In the genomic region with DNA sequence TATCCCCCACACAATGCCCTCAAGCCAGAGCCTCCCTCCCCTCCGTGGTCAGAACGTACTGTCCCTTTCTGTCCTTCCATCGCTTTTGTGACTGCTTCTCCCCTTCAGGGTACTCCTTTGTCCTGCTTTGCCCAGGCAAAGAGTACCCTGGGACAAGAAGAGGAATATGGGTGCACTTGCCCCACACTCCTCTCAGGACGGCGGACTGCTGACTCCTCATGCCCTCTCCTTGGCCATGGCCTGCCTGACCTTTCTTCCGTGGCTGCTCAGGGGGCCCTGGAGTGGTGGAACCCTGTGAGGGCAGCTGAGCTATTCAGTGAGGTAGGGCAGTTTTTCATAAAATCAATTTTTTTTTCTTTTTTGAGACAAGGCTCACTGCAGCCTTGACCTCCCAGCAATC, we compare ENCODE assay signal across 10 cellular contexts. TPM values are rescaled to one million over a fixed set of nuclear protein-coding genes. Genes with fewer than 3 reads are reported as not detected.
DNase-seq lines count a peak whose midpoint lies in the region; ATAC-seq and TF ChIP-seq lines count a peak whose summit lies in the region.
"Had no signal": no experiment of that assay in that cellular context is flagged by ENCODE, and none has a peak within 500 bp of the region (broad histone marks: within the 10 kb centered on the region; RNA-seq: fewer than 3 reads in every experiment).

No MANE protein-coding gene starts in this region.

- H3K27me3 Mint-ChIP-seq in T-helper 1 cell treated with Interleukin-12 subunit alpha and Interleukin-12 subunit beta and Interleukin-4 antibody, amounts not matched to agents 30 μg/mL and 1 μg/mL, for 36 hours (ENCODE audit: low read depth): no peaks in the 10 kb centered on the region
- H3K27me3 Mint-ChIP-seq in WTC11 (ENCODE audit: low read depth): peaks cover 12% of the 10 kb centered on the region

- POLR2A ChIA-PET in WTC11 (lab: Charles Lee): no interaction called here

- peak overlapping the region; percentile 37 for H3K27ac Mint-ChIP-seq in T-helper 1 cell treated with Interleukin-12 subunit alpha and Interleukin-12 subunit beta and Interleukin-4 antibody, amounts not matched to agents 30 μg/mL and 1 μg/mL, for 36 hours
- peak overlapping the region; percentile 87; the same call in 1 of the 2 replicates for H3K27ac Mint-ChIP-seq in WTC11
- H3K27ac Mint-ChIP-seq in stimulated activated effector memory CD8-positive, alpha-beta T cell treated with anti-CD3 and anti-CD28 coated beads, Interleukin-12 subunit alpha, Interleukin-12 subunit beta, amount 100 ng/mL, for 72 hours: peak overlapping the region; percentile 91

- ATAC-seq in WTC11: no peak
- ATAC-seq in stimulated activated effector memory CD8-positive, alpha-beta T cell treated with anti-CD3 and anti-CD28 coated beads, Interleukin-12 subunit alpha, Interleukin-12 subunit beta, amount 100 ng/mL, for 72 hours: no peak

- H3K9me3 Mint-ChIP-seq in T-helper 1 cell treated with Interleukin-12 subunit alpha and Interleukin-12 subunit beta and Interleukin-4 antibody, amounts not matched to agents 30 μg/mL and 1 μg/mL, for 36 hours: no peaks in the 10 kb centered on the region
- no peaks in the 10 kb centered on the region for H3K9me3 Mint-ChIP-seq in WTC11
- H3K9me3 Mint-ChIP-seq in stimulated activated effector memory CD8-positive, alpha-beta T cell treated with anti-CD3 and anti-CD28 coated beads, Interleukin-12 subunit alpha, Interleukin-12 subunit beta, amount 100 ng/mL, for 72 hours: no peaks in the 10 kb centered on the region

- H3K4me3 Mint-ChIP-seq in T-helper 1 cell treated with Interleukin-12 subunit alpha and Interleukin-12 subunit beta and Interleukin-4 antibody, amounts not matched to agents 30 μg/mL and 1 μg/mL, for 36 hours: no peak overlapping the region
- no peak overlapping the region for H3K4me3 Mint-ChIP-seq in WTC11
- H3K4me3 Mint-ChIP-seq in stimulated activated effector memory CD8-positive, alpha-beta T cell treated with anti-CD3 and anti-CD28 coated beads, Interleukin-12 subunit alpha, Interleukin-12 subunit beta, amount 100 ng/mL, for 72 hours: peak overlapping the region; percentile 76

- peak overlapping the region; percentile 74 for H3K4me3 ChIP-seq in fibroblast of the aortic adventitia (ENCODE audit: low read depth, low read length)

- CTCF ChIA-PET in WTC11 (lab: Charles Lee): no interaction called here

- H3K4me1 Mint-ChIP-seq in T-helper 1 cell treated with Interleukin-12 subunit alpha and Interleukin-12 subunit beta and Interleukin-4 antibody, amounts not matched to agents 30 μg/mL and 1 μg/mL, for 36 hours (ENCODE audit: low read depth): peaks cover 58% of the 10 kb centered on the region
- H3K4me1 Mint-ChIP-seq in WTC11: peaks cover 40% of the 10 kb centered on the region
- peaks cover 68% of the 10 kb centered on the region for H3K4me1 Mint-ChIP-seq in stimulated activated effector memory CD8-positive, alpha-beta T cell treated with anti-CD3 and anti-CD28 coated beads, Interleukin-12 subunit alpha, Interleukin-12 subunit beta, amount 100 ng/mL, for 72 hours

- DNase-seq in T-helper 1 cell (no peak), WTC11 (ENCODE audit: low spot score) (no peak), fibroblast of the aortic adventitia (ENCODE audit: low read depth) (no peak), iPS-NIHi11 (ENCODE audit: low spot score) (no peak), CD1c-positive myeloid dendritic cell (ENCODE audit: extremely low spot score) (no peak), amygdala (lab: John Stamatoyannopoulos, UW) (no peak)
- DNase-seq in stimulated activated effector memory CD8-positive, alpha-beta T cell treated with anti-CD3 and anti-CD28 coated beads, Interleukin-12 subunit alpha, Interleukin-12 subunit beta, amount 100 ng/mL, for 72 hours (ENCODE audit: low spot score in 2 of 2): no peak
- DNase-seq: 8988T; stimulated activated CD4-positive, alpha-beta T cell treated with anti-CD3 and anti-CD28 coated beads, Interleukin-4, amount 100 ng/mL, for 1 hour had no signal

- TF ChIP-seq CTCF in WTC11 (IDR thresholded peaks at IDR 0.05): no peak
- no peak for TF ChIP-seq CTCF in fibroblast of the aortic adventitia (IDR thresholded peaks at IDR 0.05; ENCODE audit: insufficient read depth, low read length)

- peaks cover 61% of the 10 kb centered on the region for H3K36me3 Mint-ChIP-seq in T-helper 1 cell treated with Interleukin-12 subunit alpha and Interleukin-12 subunit beta and Interleukin-4 antibody, amounts not matched to agents 30 μg/mL and 1 μg/mL, for 36 hours (ENCODE audit: low read depth)
- H3K36me3 Mint-ChIP-seq in WTC11: peaks cover 56% of the 10 kb centered on the region
- peaks cover 82% of the 10 kb centered on the region for H3K36me3 Mint-ChIP-seq in stimulated activated effector memory CD8-positive, alpha-beta T cell treated with anti-CD3 and anti-CD28 coated beads, Interleukin-12 subunit alpha, Interleukin-12 subunit beta, amount 100 ng/mL, for 72 hours

TF ChIP-seq in WTC11, 78 proteins besides CTCF, POLR2A, EP300 and RAD21 (continues in another document):
- TF ChIP-seq ZNF423 (CRISPR knock-in tag; IDR thresholded peaks at IDR 0.05) (no peak), IRF2 (CRISPR knock-in tag; IDR thresholded peaks at IDR 0.05; ENCODE audit: borderline replicate concordance, low read depth) (no peak), RORB (CRISPR knock-in tag; IDR thresholded peaks at IDR 0.05) (no peak), ZNF121 (CRISPR knock-in tag; IDR thresholded peaks at IDR 0.05) (no peak), GTF2I (CRISPR knock-in tag; conservative IDR thresholded peaks at IDR 0.05) (no peak), TCF7 (CRISPR knock-in tag; IDR thresholded peaks at IDR 0.05; ENCODE audit: low read depth) (no peak), ZNF263 (CRISPR knock-in tag; IDR thresholded peaks at IDR 0.05; ENCODE audit: low read depth) (no peak), TEAD4 (CRISPR knock-in tag; IDR thresholded peaks at IDR 0.05) (no peak), FOXJ3 (CRISPR knock-in tag; IDR thresholded peaks at IDR 0.05; ENCODE audit: borderline replicate concordance) (no peak)
- TF ChIP-seq, protein P1, sequence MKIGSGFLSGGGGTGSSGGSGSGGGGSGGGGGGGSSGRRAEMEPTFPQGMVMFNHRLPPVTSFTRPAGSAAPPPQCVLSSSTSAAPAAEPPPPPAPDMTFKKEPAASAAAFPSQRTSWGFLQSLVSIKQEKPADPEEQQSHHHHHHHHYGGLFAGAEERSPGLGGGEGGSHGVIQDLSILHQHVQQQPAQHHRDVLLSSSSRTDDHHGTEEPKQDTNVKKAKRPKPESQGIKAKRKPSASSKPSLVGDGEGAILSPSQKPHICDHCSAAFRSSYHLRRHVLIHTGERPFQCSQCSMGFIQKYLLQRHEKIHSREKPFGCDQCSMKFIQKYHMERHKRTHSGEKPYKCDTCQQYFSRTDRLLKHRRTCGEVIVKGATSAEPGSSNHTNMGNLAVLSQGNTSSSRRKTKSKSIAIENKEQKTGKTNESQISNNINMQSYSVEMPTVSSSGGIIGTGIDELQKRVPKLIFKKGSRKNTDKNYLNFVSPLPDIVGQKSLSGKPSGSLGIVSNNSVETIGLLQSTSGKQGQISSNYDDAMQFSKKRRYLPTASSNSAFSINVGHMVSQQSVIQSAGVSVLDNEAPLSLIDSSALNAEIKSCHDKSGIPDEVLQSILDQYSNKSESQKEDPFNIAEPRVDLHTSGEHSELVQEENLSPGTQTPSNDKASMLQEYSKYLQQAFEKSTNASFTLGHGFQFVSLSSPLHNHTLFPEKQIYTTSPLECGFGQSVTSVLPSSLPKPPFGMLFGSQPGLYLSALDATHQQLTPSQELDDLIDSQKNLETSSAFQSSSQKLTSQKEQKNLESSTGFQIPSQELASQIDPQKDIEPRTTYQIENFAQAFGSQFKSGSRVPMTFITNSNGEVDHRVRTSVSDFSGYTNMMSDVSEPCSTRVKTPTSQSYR (CRISPR knock-in tag; IDR thresholded peaks at IDR 0.05): no peak
- TF ChIP-seq, protein P2, sequence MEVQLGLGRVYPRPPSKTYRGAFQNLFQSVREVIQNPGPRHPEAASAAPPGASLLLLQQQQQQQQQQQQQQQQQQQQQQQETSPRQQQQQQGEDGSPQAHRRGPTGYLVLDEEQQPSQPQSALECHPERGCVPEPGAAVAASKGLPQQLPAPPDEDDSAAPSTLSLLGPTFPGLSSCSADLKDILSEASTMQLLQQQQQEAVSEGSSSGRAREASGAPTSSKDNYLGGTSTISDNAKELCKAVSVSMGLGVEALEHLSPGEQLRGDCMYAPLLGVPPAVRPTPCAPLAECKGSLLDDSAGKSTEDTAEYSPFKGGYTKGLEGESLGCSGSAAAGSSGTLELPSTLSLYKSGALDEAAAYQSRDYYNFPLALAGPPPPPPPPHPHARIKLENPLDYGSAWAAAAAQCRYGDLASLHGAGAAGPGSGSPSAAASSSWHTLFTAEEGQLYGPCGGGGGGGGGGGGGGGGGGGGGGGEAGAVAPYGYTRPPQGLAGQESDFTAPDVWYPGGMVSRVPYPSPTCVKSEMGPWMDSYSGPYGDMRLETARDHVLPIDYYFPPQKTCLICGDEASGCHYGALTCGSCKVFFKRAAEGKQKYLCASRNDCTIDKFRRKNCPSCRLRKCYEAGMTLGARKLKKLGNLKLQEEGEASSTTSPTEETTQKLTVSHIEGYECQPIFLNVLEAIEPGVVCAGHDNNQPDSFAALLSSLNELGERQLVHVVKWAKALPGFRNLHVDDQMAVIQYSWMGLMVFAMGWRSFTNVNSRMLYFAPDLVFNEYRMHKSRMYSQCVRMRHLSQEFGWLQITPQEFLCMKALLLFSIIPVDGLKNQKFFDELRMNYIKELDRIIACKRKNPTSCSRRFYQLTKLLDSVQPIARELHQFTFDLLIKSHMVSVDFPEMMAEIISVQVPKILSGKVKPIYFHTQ (CRISPR knock-in tag; IDR thresholded peaks at IDR 0.05): no peak
- TF ChIP-seq, protein P3, sequence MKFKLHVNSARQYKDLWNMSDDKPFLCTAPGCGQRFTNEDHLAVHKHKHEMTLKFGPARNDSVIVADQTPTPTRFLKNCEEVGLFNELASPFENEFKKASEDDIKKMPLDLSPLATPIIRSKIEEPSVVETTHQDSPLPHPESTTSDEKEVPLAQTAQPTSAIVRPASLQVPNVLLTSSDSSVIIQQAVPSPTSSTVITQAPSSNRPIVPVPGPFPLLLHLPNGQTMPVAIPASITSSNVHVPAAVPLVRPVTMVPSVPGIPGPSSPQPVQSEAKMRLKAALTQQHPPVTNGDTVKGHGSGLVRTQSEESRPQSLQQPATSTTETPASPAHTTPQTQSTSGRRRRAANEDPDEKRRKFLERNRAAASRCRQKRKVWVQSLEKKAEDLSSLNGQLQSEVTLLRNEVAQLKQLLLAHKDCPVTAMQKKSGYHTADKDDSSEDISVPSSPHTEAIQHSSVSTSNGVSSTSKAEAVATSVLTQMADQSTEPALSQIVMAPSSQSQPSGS (CRISPR knock-in tag; IDR thresholded peaks at IDR 0.05; ENCODE audit: borderline replicate concordance, low read depth): no peak
- TF ChIP-seq, protein P4, sequence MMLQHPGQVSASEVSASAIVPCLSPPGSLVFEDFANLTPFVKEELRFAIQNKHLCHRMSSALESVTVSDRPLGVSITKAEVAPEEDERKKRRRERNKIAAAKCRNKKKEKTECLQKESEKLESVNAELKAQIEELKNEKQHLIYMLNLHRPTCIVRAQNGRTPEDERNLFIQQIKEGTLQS (CRISPR knock-in tag; conservative IDR thresholded peaks at IDR 0.05): no peak

RNA-seq across cellular contexts. Expression of a gene that starts 18.7 kb away (rescaled TPM):
- total RNA-seq in WTC11 (2021) (8.1 to 13.6 TPM (median 9.8 TPM) in 3 replicates), fibroblast of the aortic adventitia (ENCODE audit: low replicate concordance) (8.0 and 19.0 TPM in 2 replicates)

Comparison
In these comparisons a context has a peak if more than half of its experiments do, and no peak if none do; other contexts are left out.
1. H3K27ac Mint-ChIP-seq: peak in every context shown above with its lines; median percentile 91 in stimulated activated effector memory CD8-positive, alpha-beta T cell treated with anti-CD3 and anti-CD28 coated beads, Interleukin-12 subunit alpha, Interleukin-12 subunit beta, amount 100 ng/mL, for 72 hours; 87 in WTC11; 37 in T-helper 1 cell treated with Interleukin-12 subunit alpha and Interleukin-12 subunit beta and Interleukin-4 antibody, amounts not matched to agents 30 μg/mL and 1 μg/mL, for 36 hours.